In the genomic region with DNA sequence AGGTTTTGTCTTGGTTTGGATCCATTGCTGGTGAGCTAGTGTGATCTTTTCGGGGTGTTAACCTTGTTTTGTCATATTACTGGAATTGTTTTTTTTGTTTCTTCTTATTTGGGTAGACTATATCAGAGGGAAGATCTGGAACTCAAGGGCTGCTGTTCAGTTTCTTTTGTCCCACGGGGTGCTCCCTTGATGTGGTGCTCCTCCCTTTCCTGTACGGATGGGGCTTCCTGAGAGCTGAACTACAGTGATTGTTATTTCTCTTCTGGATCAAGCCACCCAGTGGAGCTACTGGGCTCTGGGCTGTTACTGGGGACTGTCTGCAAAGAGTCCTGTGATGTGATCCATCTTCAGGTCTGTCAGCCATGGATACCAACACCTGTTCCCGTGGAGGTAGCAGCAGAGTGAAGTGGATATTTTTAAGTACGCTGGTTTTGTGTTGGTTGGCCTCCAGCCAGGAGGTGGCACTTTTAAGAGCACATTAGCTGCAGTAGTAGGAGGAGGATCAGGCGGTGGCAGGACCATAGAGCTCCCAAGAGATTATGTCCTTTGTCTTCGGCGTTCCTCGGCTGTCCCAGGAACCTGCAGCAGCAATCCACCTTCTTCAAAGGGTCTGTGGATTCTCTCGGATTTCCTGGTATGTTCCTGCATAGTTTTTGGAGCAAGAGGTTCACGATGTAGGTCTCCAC, we compare ENCODE assay signal across 17 cellular contexts. TPM values are rescaled to one million over a fixed set of nuclear protein-coding genes. Genes with fewer than 3 reads are reported as not detected.
DNase-seq lines count a peak whose midpoint lies in the region; ATAC-seq and TF ChIP-seq lines count a peak whose summit lies in the region.
"Had no signal": no experiment of that assay in that cellular context is flagged by ENCODE, and none has a peak within 500 bp of the region (broad histone marks: within the 10 kb centered on the region; RNA-seq: fewer than 3 reads in every experiment).

No MANE protein-coding gene starts in this region.

- ATAC-seq in activated T-cell treated with anti-CD3 and anti-CD28 coated beads, Interleukin-2, amount 50 U/mL, for 4 hours: no peak
- ATAC-seq in activated T-cell treated with anti-CD3 and anti-CD28 coated beads, Interleukin-2, amount 50 U/mL, for 72 hours (replicated peaks in 1 of 2): no peak
- ATAC-seq: PC-3, SK-N-SH treated with all-trans-retinoic acid at 6 μM for 48 hours had no signal

- peak overlapping the region; percentile 6 for H3K4me3 Mint-ChIP-seq in activated T-cell treated with anti-CD3 and anti-CD28 coated beads, Interleukin-2, amount 50 U/mL, for 4 hours
- H3K4me3 Mint-ChIP-seq in activated T-cell treated with anti-CD3 and anti-CD28 coated beads, Interleukin-2, amount 50 U/mL, for 72 hours: no peak overlapping the region
- H3K4me3 Mint-ChIP-seq: CD14-positive monocyte; T-helper 1 cell treated with Interleukin-12 subunit alpha and Interleukin-12 subunit beta and Interleukin-4 antibody, amounts not matched to agents 30 μg/mL and 1 μg/mL, for 36 hours had no signal

- peaks cover 47% of the 10 kb centered on the region for H3K9me3 Mint-ChIP-seq in activated T-cell treated with anti-CD3 and anti-CD28 coated beads, Interleukin-2, amount 50 U/mL, for 4 hours
- peaks cover 8 to 21% of the 10 kb centered on the region in 2 donors for H3K9me3 Mint-ChIP-seq in activated T-cell treated with anti-CD3 and anti-CD28 coated beads, Interleukin-2, amount 50 U/mL, for 72 hours

- H3K4me1 Mint-ChIP-seq in activated T-cell treated with anti-CD3 and anti-CD28 coated beads, Interleukin-2, amount 50 U/mL, for 4 hours (ENCODE audit: low read depth): peaks cover 37% of the 10 kb centered on the region
- peaks cover 7% of the 10 kb centered on the region for H3K4me1 Mint-ChIP-seq in activated T-cell treated with anti-CD3 and anti-CD28 coated beads, Interleukin-2, amount 50 U/mL, for 72 hours (ENCODE audit: low read depth)

- H3K27me3 Mint-ChIP-seq in activated T-cell treated with anti-CD3 and anti-CD28 coated beads, Interleukin-2, amount 50 U/mL, for 4 hours (ENCODE audit: low read depth): no peaks in the 10 kb centered on the region
- H3K27me3 Mint-ChIP-seq in activated T-cell treated with anti-CD3 and anti-CD28 coated beads, Interleukin-2, amount 50 U/mL, for 72 hours (ENCODE audit: low read depth): no peaks in the 10 kb centered on the region

- no peak overlapping the region for H3K27ac Mint-ChIP-seq in activated T-cell treated with anti-CD3 and anti-CD28 coated beads, Interleukin-2, amount 50 U/mL, for 72 hours
- H3K27ac Mint-ChIP-seq: T-helper 1 cell treated with Interleukin-12 subunit alpha and Interleukin-12 subunit beta and Interleukin-4 antibody, amounts not matched to agents 30 μg/mL and 1 μg/mL, for 36 hours had no signal

- POLR2A ChIA-PET in HEK293T (lab: Yijun Ruan, JAX): no interaction called here

- CTCF ChIA-PET in HEK293T (lab: Yijun Ruan, JAX): no interaction called here

- H3K36me3 Mint-ChIP-seq in activated T-cell treated with anti-CD3 and anti-CD28 coated beads, Interleukin-2, amount 50 U/mL, for 4 hours (ENCODE audit: insufficient read depth): peaks cover 44% of the 10 kb centered on the region
- H3K36me3 Mint-ChIP-seq in activated T-cell treated with anti-CD3 and anti-CD28 coated beads, Interleukin-2, amount 50 U/mL, for 72 hours (ENCODE audit: insufficient read depth in 2 of 2): peaks cover 25 to 36% of the 10 kb centered on the region in 2 donors

- no peak for DNase-seq in activated T-cell treated with anti-CD3 and anti-CD28 coated beads, Interleukin-2, amount 50 U/mL, for 4 hours
- DNase-seq in activated T-cell treated with anti-CD3 and anti-CD28 coated beads, Interleukin-2, amount 50 U/mL, for 72 hours: no peak
- DNase-seq in DMS79 (lab: John Stamatoyannopoulos, UW): peak; percentile 1
- DNase-seq in NCI-H2029 treated with DMSO at 0.1 percent for 48 hours (lab: John Stamatoyannopoulos, UW): peak; percentile 93
- peak; percentile 45 for DNase-seq in SHP77 treated with DMSO at 0.1 percent for 48 hours (lab: John Stamatoyannopoulos, UW)
- no peak for DNase-seq in activated CD8-positive, alpha-beta memory T cell treated with anti-CD3 and anti-CD28 coated beads for 24 hours
- DNase-seq in NCI-H1694 (lab: John Stamatoyannopoulos, UW): no peak
- no peak for DNase-seq in HEK293T (ENCODE audit: extremely low spot score)
- DNase-seq: Caco-2, EL, NCI-H1092 treated with DMSO at 0.1 percent for 48 hours, NCI-H2081, NCI-H524 treated with DMSO at 0.1 percent for 48 hours, PC-3 had no signal

TF ChIP-seq in HEK293T, 16 proteins besides CTCF, POLR2A, EP300 and RAD21:
- no peak for TF ChIP-seq TARDBP (IDR thresholded peaks at IDR 0.05)
- TF ChIP-seq L3MBTL2 (conservative IDR thresholded peaks at IDR 0.05): no peak
- TF ChIP-seq NFRKB (IDR thresholded peaks at IDR 0.05): no peak
- no peak for TF ChIP-seq LEF1 (IDR thresholded peaks at IDR 0.05; ENCODE audit: borderline replicate concordance)
- no peak for TF ChIP-seq FOXK2 (IDR thresholded peaks at IDR 0.05)
- no peak for TF ChIP-seq ELF4 (IDR thresholded peaks at IDR 0.05)
- TF ChIP-seq, protein P1, sequence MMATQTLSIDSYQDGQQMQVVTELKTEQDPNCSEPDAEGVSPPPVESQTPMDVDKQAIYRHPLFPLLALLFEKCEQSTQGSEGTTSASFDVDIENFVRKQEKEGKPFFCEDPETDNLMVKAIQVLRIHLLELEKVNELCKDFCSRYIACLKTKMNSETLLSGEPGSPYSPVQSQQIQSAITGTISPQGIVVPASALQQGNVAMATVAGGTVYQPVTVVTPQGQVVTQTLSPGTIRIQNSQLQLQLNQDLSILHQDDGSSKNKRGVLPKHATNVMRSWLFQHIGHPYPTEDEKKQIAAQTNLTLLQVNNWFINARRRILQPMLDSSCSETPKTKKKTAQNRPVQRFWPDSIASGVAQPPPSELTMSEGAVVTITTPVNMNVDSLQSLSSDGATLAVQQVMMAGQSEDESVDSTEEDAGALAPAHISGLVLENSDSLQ (IDR thresholded peaks at IDR 0.05): no peak
- TF ChIP-seq BHLHE40 (IDR thresholded peaks at IDR 0.05; ENCODE audit: borderline replicate concordance): no peak
- TF ChIP-seq SUZ12 (IDR thresholded peaks at IDR 0.05): no peak

RNA-seq across cellular contexts. Expression of a gene that starts 27.2 kb away (rescaled TPM):
- 10 to 100 TPM; 12.2 to 16.0 (median 13.5) TPM for total RNA-seq in activated T-cell treated with anti-CD3 and anti-CD28 coated beads, Interleukin-2, amount 50 U/mL, for 4 hours
- total RNA-seq in activated T-cell treated with anti-CD3 and anti-CD28 coated beads, Interleukin-2, amount 50 U/mL, for 72 hours: 10 to 100 TPM; 18.1 to 23.8 TPM

Comparison
In these comparisons a context has a peak if more than half of its experiments do, and no peak if none do; other contexts are left out.
1. DNase-seq: peak in DMS79 (single experiment), NCI-H2029 treated with DMSO at 0.1 percent for 48 hours (single experiment) and SHP77 treated with DMSO at 0.1 percent for 48 hours (single experiment); none in activated T-cell treated with anti-CD3 and anti-CD28 coated beads, Interleukin-2, amount 50 U/mL, for 4 hours (single experiment), activated T-cell treated with anti-CD3 and anti-CD28 coated beads, Interleukin-2, amount 50 U/mL, for 72 hours (0 of 2), activated CD8-positive, alpha-beta memory T cell treated with anti-CD3 and anti-CD28 coated beads for 24 hours (single experiment), NCI-H1694 (single experiment) and HEK293T (single experiment).